In genomic region chr22:39773976-39774539, GRCh38 we compare ENCODE assay signal across 1 cellular context.
A peak's percentile ranks its signal among the peaks of the same experiment; 100 is the strongest.
TF ChIP-seq lines count a peak whose summit lies in the region.

No MANE protein-coding gene starts in this region.

TF ChIP-seq in K562, 482 proteins besides CTCF, POLR2A, EP300 and RAD21 (continued from another document and continues in another):
- TF ChIP-seq, protein P1, sequence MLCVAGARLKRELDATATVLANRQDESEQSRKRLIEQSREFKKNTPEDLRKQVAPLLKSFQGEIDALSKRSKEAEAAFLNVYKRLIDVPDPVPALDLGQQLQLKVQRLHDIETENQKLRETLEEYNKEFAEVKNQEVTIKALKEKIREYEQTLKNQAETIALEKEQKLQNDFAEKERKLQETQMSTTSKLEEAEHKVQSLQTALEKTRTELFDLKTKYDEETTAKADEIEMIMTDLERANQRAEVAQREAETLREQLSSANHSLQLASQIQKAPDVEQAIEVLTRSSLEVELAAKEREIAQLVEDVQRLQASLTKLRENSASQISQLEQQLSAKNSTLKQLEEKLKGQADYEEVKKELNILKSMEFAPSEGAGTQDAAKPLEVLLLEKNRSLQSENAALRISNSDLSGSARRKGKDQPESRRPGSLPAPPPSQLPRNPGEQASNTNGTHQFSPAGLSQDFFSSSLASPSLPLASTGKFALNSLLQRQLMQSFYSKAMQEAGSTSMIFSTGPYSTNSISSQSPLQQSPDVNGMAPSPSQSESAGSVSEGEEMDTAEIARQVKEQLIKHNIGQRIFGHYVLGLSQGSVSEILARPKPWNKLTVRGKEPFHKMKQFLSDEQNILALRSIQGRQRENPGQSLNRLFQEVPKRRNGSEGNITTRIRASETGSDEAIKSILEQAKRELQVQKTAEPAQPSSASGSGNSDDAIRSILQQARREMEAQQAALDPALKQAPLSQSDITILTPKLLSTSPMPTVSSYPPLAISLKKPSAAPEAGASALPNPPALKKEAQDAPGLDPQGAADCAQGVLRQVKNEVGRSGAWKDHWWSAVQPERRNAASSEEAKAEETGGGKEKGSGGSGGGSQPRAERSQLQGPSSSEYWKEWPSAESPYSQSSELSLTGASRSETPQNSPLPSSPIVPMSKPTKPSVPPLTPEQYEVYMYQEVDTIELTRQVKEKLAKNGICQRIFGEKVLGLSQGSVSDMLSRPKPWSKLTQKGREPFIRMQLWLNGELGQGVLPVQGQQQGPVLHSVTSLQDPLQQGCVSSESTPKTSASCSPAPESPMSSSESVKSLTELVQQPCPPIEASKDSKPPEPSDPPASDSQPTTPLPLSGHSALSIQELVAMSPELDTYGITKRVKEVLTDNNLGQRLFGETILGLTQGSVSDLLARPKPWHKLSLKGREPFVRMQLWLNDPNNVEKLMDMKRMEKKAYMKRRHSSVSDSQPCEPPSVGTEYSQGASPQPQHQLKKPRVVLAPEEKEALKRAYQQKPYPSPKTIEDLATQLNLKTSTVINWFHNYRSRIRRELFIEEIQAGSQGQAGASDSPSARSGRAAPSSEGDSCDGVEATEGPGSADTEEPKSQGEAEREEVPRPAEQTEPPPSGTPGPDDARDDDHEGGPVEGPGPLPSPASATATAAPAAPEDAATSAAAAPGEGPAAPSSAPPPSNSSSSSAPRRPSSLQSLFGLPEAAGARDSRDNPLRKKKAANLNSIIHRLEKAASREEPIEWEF (CRISPR knock-in tag; IDR thresholded peaks at IDR 0.05): no peak
- no peak for TF ChIP-seq PHB2 (IDR thresholded peaks at IDR 0.05; ENCODE audit: low read depth)
- no peak for TF ChIP-seq POLR2AphosphoS2 (IDR thresholded peaks at IDR 0.05; ENCODE audit: low read length)
- TF ChIP-seq COPS2 (conservative IDR thresholded peaks at IDR 0.05): no peak
- TF ChIP-seq IRF2 (CRISPR knock-in tag; IDR thresholded peaks at IDR 0.05): no peak
- no peak for TF ChIP-seq ZFP36 (IDR thresholded peaks at IDR 0.05; ENCODE audit: low read depth, low read length, partially characterized antibody)
- no peak for TF ChIP-seq ILK (tag; IDR thresholded peaks at IDR 0.05; ENCODE audit: borderline replicate concordance, low read depth)
- peak; percentile 65; the same call in 1 of the 2 replicates for TF ChIP-seq DPF2 (IDR thresholded peaks at IDR 0.05)
- TF ChIP-seq ZNF212 (CRISPR knock-in tag; IDR thresholded peaks at IDR 0.05): no peak
- TF ChIP-seq JUNB (CRISPR knock-in tag; conservative IDR thresholded peaks at IDR 0.05): no peak
- no peak for TF ChIP-seq ETS2 (tag; IDR thresholded peaks at IDR 0.05; ENCODE audit: borderline replicate concordance, poor library complexity, severe bottlenecking)
- no peak for TF ChIP-seq ZNF146 (CRISPR knock-in tag; IDR thresholded peaks at IDR 0.05; ENCODE audit: unreplicated experiment)
- TF ChIP-seq CCNT2 (IDR thresholded peaks at IDR 0.05; ENCODE audit: borderline replicate concordance, extremely low read depth, insufficient read length, low read depth, low read length): peak; percentile 64
- no peak for TF ChIP-seq PRMT5 (CRISPR knock-in tag; IDR thresholded peaks at IDR 0.05)
- no peak for TF ChIP-seq CEBPG (CRISPR knock-in tag; IDR thresholded peaks at IDR 0.05)
- no peak for TF ChIP-seq CEBPG (tag; conservative IDR thresholded peaks at IDR 0.05 in 1 of 2, IDR thresholded peaks at IDR 0.05 in 1 of 2)
- no peak for TF ChIP-seq POLR2G (IDR thresholded peaks at IDR 0.05; ENCODE audit: low read depth, low read length)
- TF ChIP-seq, protein P2, sequence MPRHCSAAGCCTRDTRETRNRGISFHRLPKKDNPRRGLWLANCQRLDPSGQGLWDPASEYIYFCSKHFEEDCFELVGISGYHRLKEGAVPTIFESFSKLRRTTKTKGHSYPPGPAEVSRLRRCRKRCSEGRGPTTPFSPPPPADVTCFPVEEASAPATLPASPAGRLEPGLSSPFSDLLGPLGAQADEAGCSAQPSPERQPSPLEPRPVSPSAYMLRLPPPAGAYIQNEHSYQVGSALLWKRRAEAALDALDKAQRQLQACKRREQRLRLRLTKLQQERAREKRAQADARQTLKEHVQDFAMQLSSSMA (CRISPR knock-in tag; IDR thresholded peaks at IDR 0.05): no peak
- TF ChIP-seq, protein P3, sequence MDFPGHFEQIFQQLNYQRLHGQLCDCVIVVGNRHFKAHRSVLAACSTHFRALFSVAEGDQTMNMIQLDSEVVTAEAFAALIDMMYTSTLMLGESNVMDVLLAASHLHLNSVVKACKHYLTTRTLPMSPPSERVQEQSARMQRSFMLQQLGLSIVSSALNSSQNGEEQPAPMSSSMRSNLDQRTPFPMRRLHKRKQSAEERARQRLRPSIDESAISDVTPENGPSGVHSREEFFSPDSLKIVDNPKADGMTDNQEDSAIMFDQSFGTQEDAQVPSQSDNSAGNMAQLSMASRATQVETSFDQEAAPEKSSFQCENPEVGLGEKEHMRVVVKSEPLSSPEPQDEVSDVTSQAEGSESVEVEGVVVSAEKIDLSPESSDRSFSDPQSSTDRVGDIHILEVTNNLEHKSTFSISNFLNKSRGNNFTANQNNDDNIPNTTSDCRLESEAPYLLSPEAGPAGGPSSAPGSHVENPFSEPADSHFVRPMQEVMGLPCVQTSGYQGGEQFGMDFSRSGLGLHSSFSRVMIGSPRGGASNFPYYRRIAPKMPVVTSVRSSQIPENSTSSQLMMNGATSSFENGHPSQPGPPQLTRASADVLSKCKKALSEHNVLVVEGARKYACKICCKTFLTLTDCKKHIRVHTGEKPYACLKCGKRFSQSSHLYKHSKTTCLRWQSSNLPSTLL (IDR thresholded peaks at IDR 0.05): no peak
- 0 out of 2 replicates have a peak, but pooled peaks have one; percentile 36 for TF ChIP-seq ZNF311 (CRISPR knock-in tag; IDR thresholded peaks at IDR 0.05)
- TF ChIP-seq NFATC3 (IDR thresholded peaks at IDR 0.05): no peak
- TF ChIP-seq GATA2 (CRISPR knock-in tag; IDR thresholded peaks at IDR 0.05): peak; percentile 41; the same call in 1 of the 2 replicates
- no peak for TF ChIP-seq CBX3 (IDR thresholded peaks at IDR 0.05; ENCODE audit: borderline replicate concordance in 1 of 2, low read length in 2 of 2)
- no peak for TF ChIP-seq TAF15 (IDR thresholded peaks at IDR 0.05; ENCODE audit: low read depth, low read length)
- TF ChIP-seq U2AF1 (optimal IDR thresholded peaks at IDR 0.05; ENCODE audit: low read depth, low read length): no peak
- no peak for TF ChIP-seq PRDM10 (IDR thresholded peaks at IDR 0.05; ENCODE audit: partially characterized antibody)
- no peak for TF ChIP-seq ZNF561 (CRISPR knock-in tag; conservative IDR thresholded peaks at IDR 0.05)
- TF ChIP-seq SP1 (CRISPR knock-in tag; IDR thresholded peaks at IDR 0.05): no peak
- TF ChIP-seq E2F3 (CRISPR knock-in tag; IDR thresholded peaks at IDR 0.05): no peak
- no peak for TF ChIP-seq ZFPM2 (CRISPR knock-in tag; IDR thresholded peaks at IDR 0.05)
- no peak for TF ChIP-seq MGA (IDR thresholded peaks at IDR 0.05)
- TF ChIP-seq CHD1 (IDR thresholded peaks at IDR 0.05; ENCODE audit: low read length): no peak
- 0 out of 2 replicates have a peak, but pooled peaks have one; percentile 21 for TF ChIP-seq RBFOX2 (IDR thresholded peaks at IDR 0.05; ENCODE audit: low read depth, low read length)
- no peak for TF ChIP-seq ZBTB8A (IDR thresholded peaks at IDR 0.05; ENCODE audit: partially characterized antibody)
- no peak for TF ChIP-seq E2F4 (CRISPR knock-in tag; IDR thresholded peaks at IDR 0.05; ENCODE audit: low read depth)
- TF ChIP-seq ZNF830 (CRISPR knock-in tag; IDR thresholded peaks at IDR 0.05): no peak
- TF ChIP-seq CC2D1A (IDR thresholded peaks at IDR 0.05): no peak
